In genomic region chr4:102445213-102445612, GRCh38 we compare ENCODE assay signal across 11 cellular contexts.
"Had no signal": no experiment of that assay in that cellular context is flagged by ENCODE, and none has a peak within 500 bp of the region (broad histone marks: within the 10 kb centered on the region; RNA-seq: fewer than 3 reads in every experiment).

No MANE protein-coding gene starts in this region.

- H3K4me3 ChIP-seq: GM23248, GM23338, HAP-1 had no signal

- ATAC-seq: GM23338, HCT116 had no signal

- H3K9ac ChIP-seq: GM23248 had no signal

- H3K36me3 ChIP-seq: HAP-1 had no signal

- H3K4me1 ChIP-seq: HAP-1 had no signal

- H2AFZ ChIP-seq: GM23248, GM23338 had no signal

- H3K27ac ChIP-seq: GM23248 had no signal

- H3K9me3 ChIP-seq: HAP-1 had no signal

- FAIRE-seq: H1, H54 had no signal

- H3K4me2 ChIP-seq: GM23338 had no signal

- DNase-seq: GM23248, GOT3, H7, H9, HCEC 1CT, HFFc6 had no signal
